In the genomic region with DNA sequence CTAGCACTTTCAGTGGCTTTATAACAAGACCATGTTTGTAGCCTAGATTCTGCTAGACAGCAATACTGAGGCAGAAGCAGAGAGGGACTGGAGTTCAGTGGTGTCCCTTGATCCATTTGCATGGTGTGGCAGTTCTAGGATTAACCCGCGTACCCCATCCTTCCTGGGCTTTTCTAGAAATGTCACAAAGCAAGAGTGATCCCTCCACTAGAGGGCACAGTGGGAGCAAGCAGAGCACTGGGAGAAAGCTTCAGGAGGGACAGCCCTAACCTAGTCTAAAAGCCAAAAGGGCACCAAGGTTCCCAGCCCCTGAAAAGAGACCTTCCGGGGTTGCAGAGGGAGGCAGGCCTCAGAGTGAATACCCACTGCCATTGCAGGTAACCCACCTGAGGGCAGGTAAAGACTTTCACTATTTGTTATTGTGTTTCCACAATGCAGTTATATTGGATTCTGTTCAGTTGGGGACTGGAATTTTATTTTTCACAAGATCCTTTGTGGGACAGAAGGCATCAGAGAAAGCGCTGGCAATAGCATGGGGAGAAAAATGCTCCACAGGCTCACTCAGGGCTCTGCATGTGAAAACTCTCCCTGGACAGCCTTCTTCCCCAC, we compare ENCODE assay signal across 8 cellular contexts.
A peak's percentile ranks its signal among the peaks of the same experiment; 100 is the strongest.
DNase-seq lines count a peak whose midpoint lies in the region; ATAC-seq and TF ChIP-seq lines count a peak whose summit lies in the region.

No MANE protein-coding gene starts in this region.

- H3K27me3 ChIP-seq in AG04450 (ENCODE audit: control insufficient read depth, insufficient read depth, low read length) (no peaks in the 10 kb centered on the region), spleen (replicated peaks in 1 of 7) (no peaks in the 10 kb centered on the region)

- H3K4me3 ChIP-seq in AG04450 (ENCODE audit: low read depth, low read length) (no peak overlapping the region), LNCaP clone FGC (ENCODE audit: low read depth, low read length) (no peak overlapping the region), spleen (no peak overlapping the region)

- no peaks in the 10 kb centered on the region for H3K9me3 Mint-ChIP-seq in T-cell

- H3K36me3 ChIP-seq in spleen = peaks cover 0 to 7% (median 0%) of the 10 kb centered on the region in 6 donors

- no peak for DNase-seq in AG04450 (ENCODE audit: low read depth, low spot score)
- DNase-seq in GM13977 (ENCODE audit: low spot score) = peak; percentile 82
- peak; percentile 28 for DNase-seq in LNCaP clone FGC (ENCODE audit: low read depth)
- DNase-seq in T-cell = peak in 33 of 34 experiments; percentile 1 to 58 (median 31)
- DNase-seq in anterior cingulate cortex (lab: John Stamatoyannopoulos, UW) = peak in 36 of 58 donors; percentile 1 to 48 (median 12)
- DNase-seq in hepatic stellate cell (ENCODE audit: low spot score) = peak; percentile 75
- DNase-seq in spleen = no peak

- intact Hi-C loops in spleen (cut with DNase I; ENCODE audit: low total_unique reads) = loop anchor here (5.0 to 10.0 kb wide), 2 partner anchors 313 to 471 kb away; no protein-coding TSS in a partner anchor

- peak; percentile 93 for TF ChIP-seq CTCF in AG04450 (IDR thresholded peaks at IDR 0.05; ENCODE audit: low read depth, low read length)
- TF ChIP-seq CTCF in GM13977 (IDR thresholded peaks at IDR 0.05; ENCODE audit: extremely low read depth, insufficient read depth, missing control alignments) = peak; percentile 81
- peak; percentile 78 for TF ChIP-seq CTCF in LNCaP clone FGC (IDR thresholded peaks at IDR 0.05; ENCODE audit: control insufficient read depth, extremely low read depth, insufficient read depth)
- TF ChIP-seq CTCF in spleen (IDR thresholded peaks at IDR 0.05 in 8 of 11, conservative IDR thresholded peaks at IDR 0.05 in 3 of 11) = peak; percentile 47 to 78 (median 72)

- no peak for TF ChIP-seq POLR2A in spleen (IDR thresholded peaks at IDR 0.05)

- H3K27ac ChIP-seq in AG04450 (ENCODE audit: low read depth, low read length) (no peak overlapping the region), spleen (peak overlapping the region in 6 of 8 donors; percentile 1 to 63 (median 44))

- H3K27ac Mint-ChIP-seq in T-cell = no peak overlapping the region

- ATAC-seq in T-cell (replicated peaks in 1 of 4) (peak; percentile 58 to 67 (median 63)), HG03520 (IDR thresholded peaks at IDR 0.05; ENCODE audit: unreplicated experiment) (no peak)

- peaks cover 0 to 31% (median 20%) of the 10 kb centered on the region in 6 donors for H3K4me1 ChIP-seq in spleen

- H3K4me3 Mint-ChIP-seq in T-cell = no peak overlapping the region

- in situ Hi-C loops in GM13977 (cut with MboI; ENCODE audit: low pct_unique_long_range_greater_than_20kb, low sequenced_read_pairs, unreplicated experiment) = loop anchor here (5.0 kb wide), 1 partner anchor 313 kb away; no protein-coding TSS in a partner anchor

- whole genome bisulfite sequencing in spleen, 5 donors = 15 to 30% (median 22%) methylated on average over 4 of the region's 4 CpGs

- POLR2A ChIA-PET in AG04450 (lab: Yijun Ruan, JAX) = no interaction called here
- POLR2A ChIA-PET in T-cell (lab: Charles Lee) = interaction anchor here in 1 of 2 donors (0.6 kb wide), 1 partner anchor 335 kb away, joined by 3 read pairs; the partner anchor contains the start of gene POMP

- no peaks in the 10 kb centered on the region for H3K27me3 Mint-ChIP-seq in T-cell

- CTCF ChIA-PET in AG04450 (lab: Charles Lee) (interaction anchor here (0.6 to 3.9 kb wide), 32 partner anchors 8 to 474 kb away, joined by 3 to 29 read pairs (median 4); partner anchors contain the start of gene POMP), T-cell (lab: Charles Lee) (interaction anchor here (0.9 to 1.8 kb wide), 5 partner anchors 9 to 472 kb away, joined by 3 to 17 read pairs (median 3); no protein-coding TSS in a partner anchor)

- no peaks in the 10 kb centered on the region for H3K36me3 Mint-ChIP-seq in T-cell

- H3K9me3 ChIP-seq in AG04450 (ENCODE audit: control insufficient read depth, insufficient read depth, low read length) (peaks cover 9% of the 10 kb centered on the region), spleen (no peaks in the 10 kb centered on the region)

- H3K4me1 Mint-ChIP-seq in T-cell = peaks cover 0 to 7% (median 0%) of the 10 kb centered on the region in 3 donors

Comparison
In these comparisons a context has a peak if more than half of its experiments do, and no peak if none do; other contexts are left out.
1. DNase-seq: peak in GM13977 (single experiment), LNCaP clone FGC (single experiment), T-cell (33 of 34), anterior cingulate cortex (36 of 58) and hepatic stellate cell (single experiment); none in AG04450 (single experiment) and spleen (single experiment).
2. Peak in every context shown above with its lines, with median percentiles within 50 percentile points of each other: CTCF ChIP-seq.